In genomic region chr12:56900583-56900982, GRCh38 we compare ENCODE assay signal across 1 cellular context.
A peak's percentile ranks its signal among the peaks of the same experiment; 100 is the strongest.
TF ChIP-seq lines count a peak whose summit lies in the region.

No MANE protein-coding gene starts in this region.

TF ChIP-seq in A549, 52 proteins besides CTCF, POLR2A, EP300 and RAD21 (continued from another document):
- TF ChIP-seq MAX (IDR thresholded peaks at IDR 0.05) (peak; percentile 89), PBX3 (IDR thresholded peaks at IDR 0.05) (no peak), TP53 (CRISPR knock-in tag; IDR thresholded peaks at IDR 0.05) (no peak), FOSL2 (IDR thresholded peaks at IDR 0.05) (peak; percentile 38; the same call in 1 of the 2 replicates), FOSL2 (CRISPR knock-in tag; IDR thresholded peaks at IDR 0.05) (peak; percentile 71), JUNB (IDR thresholded peaks at IDR 0.05) (peak; percentile 29; the same call in 1 of the 2 replicates)
TF ChIP-seq in A549: peak in this region for 4.
